Comparison of ENCODE assay signal across 12 cellular contexts in genomic region chr10:89609730-89610393, GRCh38. TPM values are rescaled to one million over a fixed set of nuclear protein-coding genes. Genes with fewer than 3 reads are reported as not detected.
A peak's percentile ranks its signal among the peaks of the same experiment; 100 is the strongest.
DNase-seq lines count a peak whose midpoint lies in the region; ATAC-seq lines count a peak whose summit lies in the region.
"Had no signal": no experiment of that assay in that cellular context is flagged by ENCODE, and none has a peak within 500 bp of the region (broad histone marks: within the 10 kb centered on the region; RNA-seq: fewer than 3 reads in every experiment).

No MANE protein-coding gene starts in this region.

- H3K27ac Mint-ChIP-seq in activated T-cell treated with anti-CD3 and anti-CD28 coated beads, Interleukin-2, amount 50 U/mL, for 72 hours = peak overlapping the region; percentile 34
- no peak overlapping the region for H3K27ac Mint-ChIP-seq in stimulated activated effector memory CD8-positive, alpha-beta T cell treated with anti-CD3 and anti-CD28 coated beads, Interleukin-12 subunit alpha, Interleukin-12 subunit beta, amount 100 ng/mL, for 72 hours

- H3K9me3 Mint-ChIP-seq in activated T-cell treated with anti-CD3 and anti-CD28 coated beads, Interleukin-2, amount 50 U/mL, for 72 hours = no peaks in the 10 kb centered on the region
- H3K9me3 Mint-ChIP-seq in stimulated activated effector memory CD8-positive, alpha-beta T cell treated with anti-CD3 and anti-CD28 coated beads, Interleukin-12 subunit alpha, Interleukin-12 subunit beta, amount 100 ng/mL, for 72 hours = no peaks in the 10 kb centered on the region

- peak; percentile 3 to 13 for DNase-seq in activated T-cell treated with anti-CD3 and anti-CD28 coated beads, Interleukin-2, amount 50 U/mL, for 72 hours
- DNase-seq in activated T-cell treated with anti-CD3 and anti-CD28 coated beads for 4 hours (no peak), activated gamma-delta T cell treated with Interleukin-2 at 50 U/mL for 16 hours (no peak)
- no peak for DNase-seq in stimulated activated effector memory CD8-positive, alpha-beta T cell treated with anti-CD3 and anti-CD28 coated beads, Interleukin-12 subunit alpha, Interleukin-12 subunit beta, amount 100 ng/mL, for 72 hours (ENCODE audit: low spot score in 2 of 2)
- no peak for DNase-seq in stimulated activated naive CD4-positive, alpha-beta T cell (lab: John Stamatoyannopoulos, UW)
- no peak for DNase-seq in activated CD4-positive, alpha-beta T cell treated with anti-CD3 and anti-CD28 coated beads for 1 hour
- DNase-seq: GF-D8, NCI-H2171, occipital lobe, SK-N-SH had no signal

- peak overlapping the region in 1 of 2 donors; percentile 37 for H3K4me3 Mint-ChIP-seq in activated T-cell treated with anti-CD3 and anti-CD28 coated beads, Interleukin-2, amount 50 U/mL, for 72 hours
- no peak overlapping the region for H3K4me3 Mint-ChIP-seq in stimulated activated effector memory CD8-positive, alpha-beta T cell treated with anti-CD3 and anti-CD28 coated beads, Interleukin-12 subunit alpha, Interleukin-12 subunit beta, amount 100 ng/mL, for 72 hours

- H3K27me3 Mint-ChIP-seq in activated T-cell treated with anti-CD3 and anti-CD28 coated beads, Interleukin-2, amount 50 U/mL, for 72 hours (ENCODE audit: low read depth) = no peaks in the 10 kb centered on the region

- peaks cover 16% of the 10 kb centered on the region for H3K4me1 Mint-ChIP-seq in activated T-cell treated with anti-CD3 and anti-CD28 coated beads, Interleukin-2, amount 50 U/mL, for 72 hours (ENCODE audit: low read depth)
- peaks cover 5% of the 10 kb centered on the region for H3K4me1 Mint-ChIP-seq in stimulated activated effector memory CD8-positive, alpha-beta T cell treated with anti-CD3 and anti-CD28 coated beads, Interleukin-12 subunit alpha, Interleukin-12 subunit beta, amount 100 ng/mL, for 72 hours

- H3K36me3 Mint-ChIP-seq in activated T-cell treated with anti-CD3 and anti-CD28 coated beads, Interleukin-2, amount 50 U/mL, for 72 hours (ENCODE audit: insufficient read depth in 2 of 2) = no peaks in the 10 kb centered on the region
- H3K36me3 Mint-ChIP-seq in stimulated activated effector memory CD8-positive, alpha-beta T cell treated with anti-CD3 and anti-CD28 coated beads, Interleukin-12 subunit alpha, Interleukin-12 subunit beta, amount 100 ng/mL, for 72 hours = no peaks in the 10 kb centered on the region

- peak; percentile 87 to 95 for ATAC-seq in activated T-cell treated with anti-CD3 and anti-CD28 coated beads, Interleukin-2, amount 50 U/mL, for 72 hours (replicated peaks in 1 of 2)
- ATAC-seq in GM21576 (IDR thresholded peaks at IDR 0.05; ENCODE audit: unreplicated experiment) (peak; percentile 96), HG03354 (IDR thresholded peaks at IDR 0.05; ENCODE audit: poor library complexity, severe bottlenecking, unreplicated experiment) (peak; percentile 88)
- peak; percentile 56 for ATAC-seq in stimulated activated effector memory CD8-positive, alpha-beta T cell treated with anti-CD3 and anti-CD28 coated beads, Interleukin-12 subunit alpha, Interleukin-12 subunit beta, amount 100 ng/mL, for 72 hours

RNA-seq across cellular contexts. Expression of gene PANK1, which starts 35.2 kb away (rescaled TPM):
- 1 to 10 TPM; 1.6 to 5.3 TPM for total RNA-seq in activated T-cell treated with anti-CD3 and anti-CD28 coated beads, Interleukin-2, amount 50 U/mL, for 72 hours

Comparison
In these comparisons a context has a peak if more than half of its experiments do, and no peak if none do; other contexts are left out.
1. DNase-seq: peak in activated T-cell treated with anti-CD3 and anti-CD28 coated beads, Interleukin-2, amount 50 U/mL, for 72 hours (2 of 2); none in activated T-cell treated with anti-CD3 and anti-CD28 coated beads for 4 hours (single experiment), stimulated activated effector memory CD8-positive, alpha-beta T cell treated with anti-CD3 and anti-CD28 coated beads, Interleukin-12 subunit alpha, Interleukin-12 subunit beta, amount 100 ng/mL, for 72 hours (0 of 2), stimulated activated naive CD4-positive, alpha-beta T cell (0 of 6), activated gamma-delta T cell treated with Interleukin-2 at 50 U/mL for 16 hours (single experiment) and activated CD4-positive, alpha-beta T cell treated with anti-CD3 and anti-CD28 coated beads for 1 hour (single experiment).
2. Peak in every context shown above with its lines, with median percentiles within 50 percentile points of each other: ATAC-seq.